8 cellular contexts compared by ENCODE assay signal in the genomic region with DNA sequence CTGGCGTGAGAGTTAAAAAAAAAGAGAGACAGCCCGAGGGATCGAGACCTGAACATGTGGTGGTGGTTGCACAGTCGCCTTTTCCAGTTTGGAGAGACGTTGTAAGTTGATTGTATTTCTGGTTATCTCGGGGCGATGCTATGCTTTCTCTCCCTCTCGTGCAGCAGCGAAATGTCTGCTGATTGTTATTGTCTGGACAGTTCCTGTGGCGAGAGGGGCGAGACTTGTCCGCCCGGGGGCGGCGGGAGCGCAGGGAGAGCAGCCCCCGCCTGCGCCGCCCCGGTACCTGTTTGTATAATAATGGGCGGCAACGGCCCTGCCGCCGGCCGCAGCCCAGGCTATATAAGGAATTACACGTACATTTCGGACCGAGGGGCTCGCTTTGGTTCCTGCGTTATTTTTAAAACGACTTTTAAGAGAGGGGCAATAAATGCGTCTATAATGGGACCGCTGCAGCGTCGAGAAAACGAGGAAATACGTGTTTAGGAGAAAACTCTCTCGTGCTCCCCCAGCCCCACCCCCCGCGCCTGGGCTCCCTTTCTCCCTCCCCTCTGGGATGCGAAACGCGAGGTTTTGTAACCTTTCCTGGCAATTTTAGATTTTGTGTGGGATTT.
DNase-seq lines count a peak whose midpoint lies in the region; ATAC-seq and TF ChIP-seq lines count a peak whose summit lies in the region.

No MANE protein-coding gene starts in this region.

- TF ChIP-seq CTCF in OCI-LY1 (IDR thresholded peaks at IDR 0.05; ENCODE audit: low read length): no peak

- H3K9me2 ChIP-seq in OCI-LY1 (ENCODE audit: low read depth, low read length): no peaks in the 10 kb centered on the region

- H4K20me1 ChIP-seq in OCI-LY1 (ENCODE audit: insufficient read depth, low read length): no peaks in the 10 kb centered on the region

- no peaks in the 10 kb centered on the region for H3K9me3 ChIP-seq in OCI-LY1 (ENCODE audit: low read length)

- peaks cover 58% of the 10 kb centered on the region for H3K79me2 ChIP-seq in OCI-LY1 (ENCODE audit: insufficient read depth, low read length)

- H3K36me3 ChIP-seq in OCI-LY1 (ENCODE audit: insufficient read depth, low read length): no peaks in the 10 kb centered on the region

- H3K4me1 ChIP-seq in OCI-LY1 (ENCODE audit: insufficient read depth, low read length, severe bottlenecking): peaks cover 51% of the 10 kb centered on the region

- no peaks in the 10 kb centered on the region for H3K27me3 ChIP-seq in OCI-LY1 (ENCODE audit: insufficient read depth, low read length)

- H2AFZ ChIP-seq in OCI-LY1 (ENCODE audit: low read length): no peak overlapping the region

- no peaks in the 10 kb centered on the region for H3F3A ChIP-seq in OCI-LY1 (ENCODE audit: insufficient read depth, low read length)

- peak; percentile 16 for DNase-seq in GF-D8 (lab: John Stamatoyannopoulos, UW)
- DNase-seq in activated naive CD4-positive, alpha-beta T cell treated with anti-CD3 and anti-CD28 coated beads, Interleukin-2, amount 50 U/mL, for 16 hours: peak; percentile 24
- DNase-seq in glomerular visceral epithelial cell (ENCODE audit: extremely low spot score): peak; percentile 44
- peak in 32 of 56 donors; percentile 2 to 59 (median 31) for DNase-seq in nucleus accumbens (lab: John Stamatoyannopoulos, UW)

- H3K4me2 ChIP-seq in OCI-LY1 (ENCODE audit: low read length): peak overlapping the region; percentile 84

- peak overlapping the region; percentile 77 for H3K27ac ChIP-seq in OCI-LY1 (ENCODE audit: low read depth, low read length, poor library complexity, severe bottlenecking)

- H3K9ac ChIP-seq in OCI-LY1 (ENCODE audit: low read length): peak overlapping the region; percentile 87

- H3K4me3 ChIP-seq in OCI-LY1 (ENCODE audit: low read depth, low read length, poor library complexity, severe bottlenecking): peak overlapping the region; percentile 91

- ATAC-seq in HG02610 (IDR thresholded peaks at IDR 0.05; ENCODE audit: unreplicated experiment): peak; percentile 17
- ATAC-seq in HG03521 (IDR thresholded peaks at IDR 0.05; ENCODE audit: unreplicated experiment): no peak
- ATAC-seq in GM21737 (IDR thresholded peaks at IDR 0.05; ENCODE audit: unreplicated experiment): no peak
